In genomic region chr15:94576889-94577533, GRCh38 we compare ENCODE assay signal across 7 cellular contexts.
A peak's percentile ranks its signal among the peaks of the same experiment; 100 is the strongest.
DNase-seq lines count a peak whose midpoint lies in the region; ATAC-seq, FAIRE-seq and TF ChIP-seq lines count a peak whose summit lies in the region.

No MANE protein-coding gene starts in this region.

- no peaks in the 10 kb centered on the region for H3K9me2 ChIP-seq in SU-DHL-6 (replicated peaks; ENCODE audit: insufficient read depth, low read length)

- no TSS peak for BruUV-seq in endothelial cell of umbilical vein (replicated peaks; lab: Mats Ljungman, UMichigan)

- TF ChIP-seq POLR2A in endothelial cell of umbilical vein (IDR thresholded peaks at IDR 0.05; ENCODE audit: low read depth, low read length) = no peak

- POLR2A ChIA-PET in endothelial cell of umbilical vein (lab: Charles Lee) = no interaction called here

- dilution Hi-C loops in endothelial cell of umbilical vein (cut with MboI; ENCODE audit: extremely low pct_ligation_motif_present, low sequenced_read_pairs) = no loop called here

- H3K79me2 ChIP-seq in SU-DHL-6 (ENCODE audit: insufficient read depth, low read length) = no peaks in the 10 kb centered on the region
- H3K79me2 ChIP-seq in endothelial cell of umbilical vein (ENCODE audit: control insufficient read depth, insufficient read depth, low read length) = no peaks in the 10 kb centered on the region

- ATAC-seq in GM19372 (IDR thresholded peaks at IDR 0.05; ENCODE audit: low read depth, unreplicated experiment) (peak; percentile 74), HG03432 (IDR thresholded peaks at IDR 0.05; ENCODE audit: unreplicated experiment) (peak; percentile 85)

- H3K9me3 ChIP-seq in SU-DHL-6 (ENCODE audit: insufficient read depth, low read length) (no peaks in the 10 kb centered on the region), endothelial cell of umbilical vein (replicated peaks; ENCODE audit: control insufficient read depth, insufficient read depth, low read length) (no peaks in the 10 kb centered on the region)

- no peak overlapping the region for H3K4me3 ChIP-seq in SU-DHL-6 (ENCODE audit: insufficient read depth, low read length, poor library complexity, severe bottlenecking)
- no peak overlapping the region for H3K4me3 ChIP-seq in endothelial cell of umbilical vein (replicated peaks in 1 of 3; ENCODE audit: insufficient read depth in 1 of 3, low read depth in 1 of 3, low read length in 3 of 3)

- H3K27me3 ChIP-seq in SU-DHL-6 (ENCODE audit: low read length) = no peaks in the 10 kb centered on the region
- no peaks in the 10 kb centered on the region for H3K27me3 ChIP-seq in endothelial cell of umbilical vein (ENCODE audit: control insufficient read depth in 2 of 2, insufficient read depth in 2 of 2, low read length in 2 of 2)

- no peak overlapping the region for H2AFZ ChIP-seq in SU-DHL-6 (ENCODE audit: low read depth, low read length, severe bottlenecking)
- peak overlapping the region; percentile 11 for H2AFZ ChIP-seq in endothelial cell of umbilical vein (ENCODE audit: low read depth, low read length)

- no peaks in the 10 kb centered on the region for H4K20me1 ChIP-seq in SU-DHL-6 (ENCODE audit: low read depth, low read length)
- no peaks in the 10 kb centered on the region for H4K20me1 ChIP-seq in endothelial cell of umbilical vein (replicated peaks; ENCODE audit: control insufficient read depth, extremely low read depth, insufficient read depth, low read length)

- peak; percentile 90 for TF ChIP-seq CTCF in SU-DHL-6 (IDR thresholded peaks at IDR 0.05; ENCODE audit: insufficient read depth, low read length, poor library complexity, severe bottlenecking)
- TF ChIP-seq CTCF in endothelial cell of umbilical vein (IDR thresholded peaks at IDR 0.05; ENCODE audit: extremely low read depth in 1 of 2, insufficient read depth in 1 of 2, low read depth in 1 of 2, low read length in 2 of 2) = peak; percentile 64 to 68

- no peaks in the 10 kb centered on the region for H3K36me3 ChIP-seq in SU-DHL-6 (ENCODE audit: low read length)
- H3K36me3 ChIP-seq in endothelial cell of umbilical vein (ENCODE audit: control insufficient read depth in 2 of 2, extremely low read depth in 1 of 2, insufficient read depth in 2 of 2, low read length in 2 of 2) = no peaks in the 10 kb centered on the region

- H3K27ac ChIP-seq in SU-DHL-6 (ENCODE audit: low read depth, low read length) (no peak overlapping the region), endothelial cell of umbilical vein (ENCODE audit: insufficient read depth, low read depth, low read length) (no peak overlapping the region)

- H3F3A ChIP-seq in SU-DHL-6 (ENCODE audit: insufficient read depth) = no peaks in the 10 kb centered on the region

- peak; percentile 59 for DNase-seq in ELF-1 (ENCODE audit: low read depth, low spot score)
- DNase-seq in endothelial cell of umbilical vein (ENCODE audit: low read depth, low spot score) = peak; percentile 28
- DNase-seq in renal cortical epithelial cell (ENCODE audit: low read depth) = peak; percentile 4
- DNase-seq in cerebellum (ENCODE audit: low spot score) = no peak

- intact Hi-C loops in endothelial cell of umbilical vein (cut with micrococcal nuclease) = loop anchor here (1.0 to 2.0 kb wide), 2 partner anchors 164 to 250 kb away; no protein-coding TSS in a partner anchor

- H3K4me2 ChIP-seq in SU-DHL-6 (ENCODE audit: low read depth, low read length, poor library complexity, severe bottlenecking) = no peak overlapping the region
- no peak overlapping the region for H3K4me2 ChIP-seq in endothelial cell of umbilical vein (ENCODE audit: insufficient read depth, low read length)

- CTCF ChIA-PET in endothelial cell of umbilical vein (lab: Charles Lee) = interaction anchor here (1.0 to 2.0 kb wide), 3 partner anchors 30 to 1750 kb away, joined by 3 to 8 read pairs (median 5); no protein-coding TSS in a partner anchor

- H3K9ac ChIP-seq in SU-DHL-6 (ENCODE audit: low read length) = no peak overlapping the region
- H3K9ac ChIP-seq in endothelial cell of umbilical vein (replicated peaks; ENCODE audit: extremely low read depth, insufficient read depth, low read length) = no peak overlapping the region

- no peaks in the 10 kb centered on the region for H3K4me1 ChIP-seq in endothelial cell of umbilical vein (ENCODE audit: control insufficient read depth, extremely low read depth, insufficient read depth, low read length)

- no peaks in the 10 kb centered on the region for H3K9me1 ChIP-seq in endothelial cell of umbilical vein (replicated peaks; ENCODE audit: control insufficient read depth, extremely low read depth, insufficient read depth, low read length)

- FAIRE-seq in endothelial cell of umbilical vein (lab: Jason Lieb, UNC) = peak; percentile 83

TF ChIP-seq in endothelial cell of umbilical vein, 7 proteins besides CTCF, POLR2A, EP300 and RAD21:
- TF ChIP-seq GATA2 (IDR thresholded peaks at IDR 0.05; ENCODE audit: insufficient read depth, insufficient read length, low read depth, low read length) = no peak
- no peak for TF ChIP-seq EZH2 (IDR thresholded peaks at IDR 0.05; ENCODE audit: borderline replicate concordance, low read depth, low read length, severe bottlenecking)
- TF ChIP-seq FOS (IDR thresholded peaks at IDR 0.05; ENCODE audit: borderline replicate concordance, insufficient read depth, low read length) = no peak
- no peak for TF ChIP-seq MYC (IDR thresholded peaks at IDR 0.05; ENCODE audit: low read depth, low read length)
- TF ChIP-seq POLR2AphosphoS5 (IDR thresholded peaks at IDR 0.05; ENCODE audit: insufficient read depth, low read depth, low read length) = no peak
- TF ChIP-seq, protein P1, sequence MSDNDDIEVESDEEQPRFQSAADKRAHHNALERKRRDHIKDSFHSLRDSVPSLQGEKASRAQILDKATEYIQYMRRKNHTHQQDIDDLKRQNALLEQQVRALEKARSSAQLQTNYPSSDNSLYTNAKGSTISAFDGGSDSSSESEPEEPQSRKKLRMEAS (IDR thresholded peaks at IDR 0.05; ENCODE audit: insufficient read depth, insufficient read length) = no peak
- TF ChIP-seq JUN (IDR thresholded peaks at IDR 0.05; ENCODE audit: borderline replicate concordance, insufficient read depth, insufficient read length, low read depth) = no peak
TF ChIP-seq in endothelial cell of umbilical vein: peak in this region for 0.
